Comparison of ENCODE assay signal across 26 cellular contexts in the genomic region with DNA sequence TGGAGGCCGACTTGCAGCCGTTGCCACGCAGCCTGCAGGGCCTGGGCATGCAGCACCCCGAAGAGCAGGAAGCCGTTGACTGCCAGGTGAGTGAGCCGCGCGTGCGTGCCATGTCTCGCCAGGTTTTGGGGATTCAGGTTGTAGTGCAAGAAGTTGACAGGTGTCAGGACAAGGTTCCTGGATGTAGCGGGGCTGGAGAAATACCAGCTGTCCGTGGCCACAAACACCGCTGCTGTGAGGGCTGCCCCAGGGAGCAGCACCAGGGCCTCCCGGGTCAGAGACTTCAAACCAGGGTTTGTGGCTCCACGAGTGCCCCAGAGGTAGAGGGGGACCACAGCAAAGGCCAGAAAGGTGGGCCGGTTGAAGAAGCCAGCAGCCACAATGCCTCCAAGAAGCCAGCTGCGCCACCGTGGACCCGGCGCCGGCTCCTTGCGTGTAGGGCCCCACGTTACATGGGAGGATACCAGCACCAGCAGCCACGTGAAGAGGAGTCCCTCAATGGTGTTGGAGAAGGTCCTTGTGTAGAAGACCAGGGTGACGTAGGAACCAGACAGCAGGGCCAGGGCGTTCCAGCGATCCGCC.
"Had no signal": no experiment of that assay in that cellular context is flagged by ENCODE, and none has a peak within 500 bp of the region (broad histone marks: within the 10 kb centered on the region; RNA-seq: fewer than 3 reads in every experiment).

No MANE protein-coding gene starts in this region.

- H3K27me3 Mint-ChIP-seq: activated naive CD8-positive, alpha-beta T cell treated with anti-CD3 and anti-CD28 coated beads for 36 hours had no signal

- DNase-seq: activated CD4-positive, alpha-beta T cell treated with anti-CD3 and anti-CD28 coated beads for 4 hours; activated CD4-positive, alpha-beta T cell treated with anti-CD3 and anti-CD28 coated beads, Interleukin-2, amount 50 U/mL, for 4 hours; activated CD8-positive, alpha-beta T cell treated with anti-CD3 and anti-CD28 coated beads, Interleukin-2, amount 10 ng/mL, durations not matched to agents 7 days and 5 days; activated gamma-delta T cell treated with Interleukin-2 at 50 U/mL for 16 hours; activated naive CD4-positive, alpha-beta T cell treated with anti-CD3 and anti-CD28 coated beads, Interleukin-2, amount 10 ng/mL, durations not matched to agents 7 days and 5 days; activated naive CD8-positive, alpha-beta T cell treated with anti-CD3 and anti-CD28 coated beads for 36 hours; activated T-cell treated with anti-CD3 and anti-CD28 coated beads, Interleukin-2, amount 50 U/mL, for 72 hours; caudate nucleus; MM.1S; NCI-H1105; NCI-H1436; NCI-H1694 treated with DMSO at 0.1 percent for 48 hours; NCI-H2029 treated with DMSO at 0.1 percent for 48 hours; NCI-H345; NCI-H510A; NCI-H526 treated with DMSO at 0.1 percent for 48 hours; OCI-M1; Right ventricle myocardium superior; RPMI8226; SK-N-SH; T-helper 1 cell had no signal

- H3K27me3 ChIP-seq: breast epithelium had no signal

- H3K9me3 Mint-ChIP-seq: activated naive CD4-positive, alpha-beta T cell treated with anti-CD3 and anti-CD28 coated beads, Interleukin-2, amount 10 ng/mL, durations not matched to agents 7 days and 5 days; activated naive CD8-positive, alpha-beta T cell treated with anti-CD3 and anti-CD28 coated beads for 36 hours; activated T-cell treated with anti-CD3 and anti-CD28 coated beads, Interleukin-2, amount 50 U/mL, for 72 hours; activated T-helper 2 cell treated with anti-CD3 and anti-CD28 coated beads, Interferon-gamma antibody, Interleukin-2, Interleukin-4, amounts not matched to agents 10 μg/mL and 5 μg/mL and 100 μg/mL, durations not matched to agents 14 hours and 24 hours and 36 hours had no signal

- H3K36me3 ChIP-seq: breast epithelium, SJCRH30 had no signal

- H3K4me2 ChIP-seq: SK-N-SH had no signal

- H3K4me3 Mint-ChIP-seq: activated CD8-positive, alpha-beta T cell treated with anti-CD3 and anti-CD28 coated beads, Interleukin-2, amount 10 ng/mL, durations not matched to agents 7 days and 5 days; activated naive CD4-positive, alpha-beta T cell treated with anti-CD3 and anti-CD28 coated beads, Interleukin-2, amount 10 ng/mL, durations not matched to agents 7 days and 5 days; activated naive CD8-positive, alpha-beta T cell treated with anti-CD3 and anti-CD28 coated beads for 36 hours; activated T-cell treated with anti-CD3 and anti-CD28 coated beads, Interleukin-2, amount 50 U/mL, for 72 hours had no signal

- H3K9me3 ChIP-seq: breast epithelium, SJCRH30, SK-N-SH had no signal

- H3K27ac ChIP-seq: breast epithelium, SJCRH30, VCaP had no signal

- ATAC-seq: activated CD4-positive, CD25-positive, alpha-beta regulatory T cell treated with anti-CD3 and anti-CD28 coated beads, Interleukin-2, amount 50 U/mL, for 24 hours had no signal

- H3K9ac ChIP-seq: SK-N-SH had no signal

- H3K27ac Mint-ChIP-seq: activated CD8-positive, alpha-beta T cell treated with anti-CD3 and anti-CD28 coated beads, Interleukin-2, amount 10 ng/mL, durations not matched to agents 7 days and 5 days; activated naive CD4-positive, alpha-beta T cell treated with anti-CD3 and anti-CD28 coated beads, Interleukin-2, amount 10 ng/mL, durations not matched to agents 7 days and 5 days; activated naive CD8-positive, alpha-beta T cell treated with anti-CD3 and anti-CD28 coated beads for 36 hours; activated T-cell treated with anti-CD3 and anti-CD28 coated beads, Interleukin-2, amount 50 U/mL, for 72 hours; activated T-helper 2 cell treated with anti-CD3 and anti-CD28 coated beads, Interferon-gamma antibody, Interleukin-2, Interleukin-4, amounts not matched to agents 10 μg/mL and 5 μg/mL and 100 μg/mL, durations not matched to agents 14 hours and 24 hours and 36 hours had no signal

- H3K4me3 ChIP-seq: breast epithelium, SJCRH30 had no signal
